ENCODE assay signal across 8 cellular contexts in the genomic region with DNA sequence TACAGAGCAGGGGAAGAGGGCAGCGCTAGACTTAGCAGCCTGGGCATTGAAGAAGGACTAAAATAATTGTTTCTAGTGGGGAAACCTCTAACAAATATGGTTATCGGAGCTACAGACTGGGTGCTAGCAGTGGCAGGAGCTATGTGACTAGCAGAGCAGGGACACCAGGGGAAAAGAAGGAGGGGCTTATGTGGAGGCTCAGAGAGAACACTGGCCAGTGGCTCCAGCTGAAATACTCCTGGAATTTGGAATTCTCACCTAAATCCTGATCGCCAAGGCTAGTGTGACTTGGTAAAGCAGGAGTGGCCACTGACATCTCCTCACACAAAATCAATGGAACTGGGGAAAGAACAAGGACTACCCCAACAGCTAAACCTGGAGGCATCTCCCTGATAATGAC. TPM values are rescaled to one million over a fixed set of nuclear protein-coding genes. Genes with fewer than 3 reads are reported as not detected.
DNase-seq lines count a peak whose midpoint lies in the region; ATAC-seq lines count a peak whose summit lies in the region.

No MANE protein-coding gene starts in this region.

- no peak overlapping the region for H3K27ac ChIP-seq in iPS-20b (ENCODE audit: low read length)

- ATAC-seq in activated CD4-positive, alpha-beta T cell treated with anti-CD3 and anti-CD28 coated beads for 36 hours, result no peak
- no peak for ATAC-seq in stimulated activated naive CD8-positive, alpha-beta T cell treated with anti-CD3 and anti-CD28 coated beads, Interleukin-15, amount 100 ng/mL, for 72 hours

- POLR2A ChIA-PET in activated CD4-positive, alpha-beta T cell treated with anti-CD3 and anti-CD28 coated beads for 36 hours (lab: Charles Lee), result interaction anchor here (0.8 kb wide), 1 partner anchor 23 kb away, joined by 3 read pairs; no protein-coding TSS in a partner anchor
- POLR2A ChIA-PET in activated CD4-positive, alpha-beta memory T cell treated with anti-CD3 and anti-CD28 coated beads, Interleukin-2, amount 10 ng/mL, durations not matched to agents 7 days and 5 days (lab: Charles Lee), result interaction anchor here (0.6 to 2.5 kb wide), 3 partner anchors 12 to 41 kb away, joined by 3 to 15 read pairs (median 3); no protein-coding TSS in a partner anchor

- H3K9me3 ChIP-seq in iPS-20b (ENCODE audit: insufficient read depth, low read depth, low read length), result no peaks in the 10 kb centered on the region

- CTCF ChIA-PET in activated CD4-positive, alpha-beta T cell treated with anti-CD3 and anti-CD28 coated beads for 36 hours (lab: Charles Lee), result interaction anchor here (0.8 to 2.4 kb wide), 7 partner anchors 9 to 158 kb away, joined by 3 to 18 read pairs (median 4); no protein-coding TSS in a partner anchor
- CTCF ChIA-PET in activated CD4-positive, alpha-beta memory T cell treated with anti-CD3 and anti-CD28 coated beads, Interleukin-2, amount 10 ng/mL, durations not matched to agents 7 days and 5 days (lab: Charles Lee), result interaction anchor here (1.1 to 1.4 kb wide), 2 partner anchors 19 to 223 kb away, joined by 3 to 6 read pairs; no protein-coding TSS in a partner anchor

- DNase-seq in activated CD4-positive, alpha-beta T cell treated with anti-CD3 and anti-CD28 coated beads for 36 hours, result no peak
- no peak for DNase-seq in activated CD4-positive, alpha-beta T cell treated with anti-CD3 and anti-CD28 coated beads for 4 hours
- DNase-seq in activated CD4-positive, alpha-beta memory T cell treated with anti-CD3 and anti-CD28 coated beads, Interleukin-2, amount 10 ng/mL, durations not matched to agents 7 days and 5 days, result no peak
- no peak for DNase-seq in stimulated activated naive CD8-positive, alpha-beta T cell treated with anti-CD3 and anti-CD28 coated beads, Interleukin-15, amount 100 ng/mL, for 72 hours
- DNase-seq in mucosa of gallbladder (ENCODE audit: low spot score) (no peak), RKO (ENCODE audit: low spot score) (no peak)
- no peak for DNase-seq in stimulated activated CD4-positive, alpha-beta T cell treated with anti-CD3 and anti-CD28 coated beads, Interleukin-2, amount 100 ng/mL, for 48 hours

- H3K9ac ChIP-seq in iPS-20b (ENCODE audit: low read depth, low read length), result 0 out of 2 replicates have a peak overlapping the region, but pooled peaks have one; percentile 84

- no peaks in the 10 kb centered on the region for H3K27me3 Mint-ChIP-seq in activated CD4-positive, alpha-beta T cell treated with anti-CD3 and anti-CD28 coated beads for 36 hours
- H3K27me3 Mint-ChIP-seq in activated CD4-positive, alpha-beta memory T cell treated with anti-CD3 and anti-CD28 coated beads, Interleukin-2, amount 10 ng/mL, durations not matched to agents 7 days and 5 days, result no peaks in the 10 kb centered on the region
- no peaks in the 10 kb centered on the region for H3K27me3 Mint-ChIP-seq in stimulated activated naive CD8-positive, alpha-beta T cell treated with anti-CD3 and anti-CD28 coated beads, Interleukin-15, amount 100 ng/mL, for 72 hours

- intact Hi-C loops in activated CD4-positive, alpha-beta T cell treated with anti-CD3 and anti-CD28 coated beads for 36 hours (cut with DNase I, micrococcal nuclease), result loop anchor here (10.0 kb wide), 4 partner anchors 449 to 1391 kb away; a partner anchor contains a TSS

- no peaks in the 10 kb centered on the region for H3K27me3 ChIP-seq in iPS-20b (ENCODE audit: insufficient read depth, low read length)

- peak overlapping the region; percentile 99 for H3K4me3 ChIP-seq in iPS-20b (ENCODE audit: low read length)

- H3K36me3 Mint-ChIP-seq in activated CD4-positive, alpha-beta T cell treated with anti-CD3 and anti-CD28 coated beads for 36 hours (ENCODE audit: low read depth), result peaks cover 30% of the 10 kb centered on the region
- H3K36me3 Mint-ChIP-seq in activated CD4-positive, alpha-beta memory T cell treated with anti-CD3 and anti-CD28 coated beads, Interleukin-2, amount 10 ng/mL, durations not matched to agents 7 days and 5 days (ENCODE audit: low read depth), result peaks cover 25% of the 10 kb centered on the region

- H3K36me3 ChIP-seq in iPS-20b (ENCODE audit: insufficient read depth, low read depth, low read length), result no peaks in the 10 kb centered on the region

- H3K4me1 ChIP-seq in iPS-20b (ENCODE audit: insufficient read depth, low read length), result peaks cover 12% of the 10 kb centered on the region

- no peaks in the 10 kb centered on the region for H3K9me3 Mint-ChIP-seq in activated CD4-positive, alpha-beta T cell treated with anti-CD3 and anti-CD28 coated beads for 36 hours (ENCODE audit: low read depth)
- no peaks in the 10 kb centered on the region for H3K9me3 Mint-ChIP-seq in activated CD4-positive, alpha-beta memory T cell treated with anti-CD3 and anti-CD28 coated beads, Interleukin-2, amount 10 ng/mL, durations not matched to agents 7 days and 5 days
- H3K9me3 Mint-ChIP-seq in stimulated activated naive CD8-positive, alpha-beta T cell treated with anti-CD3 and anti-CD28 coated beads, Interleukin-15, amount 100 ng/mL, for 72 hours, result no peaks in the 10 kb centered on the region

- peak overlapping the region; percentile 81 for H3K4me3 Mint-ChIP-seq in activated CD4-positive, alpha-beta T cell treated with anti-CD3 and anti-CD28 coated beads for 36 hours
- peak overlapping the region; percentile 84 for H3K4me3 Mint-ChIP-seq in activated CD4-positive, alpha-beta memory T cell treated with anti-CD3 and anti-CD28 coated beads, Interleukin-2, amount 10 ng/mL, durations not matched to agents 7 days and 5 days
- peak overlapping the region; percentile 68 to 86 for H3K4me3 Mint-ChIP-seq in stimulated activated naive CD8-positive, alpha-beta T cell treated with anti-CD3 and anti-CD28 coated beads, Interleukin-15, amount 100 ng/mL, for 72 hours

- peaks cover 60% of the 10 kb centered on the region for H3K4me1 Mint-ChIP-seq in activated CD4-positive, alpha-beta T cell treated with anti-CD3 and anti-CD28 coated beads for 36 hours
- H3K4me1 Mint-ChIP-seq in activated CD4-positive, alpha-beta memory T cell treated with anti-CD3 and anti-CD28 coated beads, Interleukin-2, amount 10 ng/mL, durations not matched to agents 7 days and 5 days, result peaks cover 45% of the 10 kb centered on the region
- H3K4me1 Mint-ChIP-seq in stimulated activated naive CD8-positive, alpha-beta T cell treated with anti-CD3 and anti-CD28 coated beads, Interleukin-15, amount 100 ng/mL, for 72 hours, result peaks cover 51% of the 10 kb centered on the region

- peak overlapping the region; percentile 90 for H3K27ac Mint-ChIP-seq in activated CD4-positive, alpha-beta T cell treated with anti-CD3 and anti-CD28 coated beads for 36 hours
- peak overlapping the region; percentile 82 for H3K27ac Mint-ChIP-seq in activated CD4-positive, alpha-beta memory T cell treated with anti-CD3 and anti-CD28 coated beads, Interleukin-2, amount 10 ng/mL, durations not matched to agents 7 days and 5 days
- H3K27ac Mint-ChIP-seq in stimulated activated naive CD8-positive, alpha-beta T cell treated with anti-CD3 and anti-CD28 coated beads, Interleukin-15, amount 100 ng/mL, for 72 hours, result peak overlapping the region; percentile 86 to 97

RNA-seq across cellular contexts. Expression of a gene that starts 2.0 kb away (rescaled TPM):
- 10 to 100 TPM; 32.6 to 34.4 TPM for total RNA-seq in activated CD4-positive, alpha-beta T cell treated with anti-CD3 and anti-CD28 coated beads for 36 hours
- total RNA-seq in activated CD4-positive, alpha-beta memory T cell treated with anti-CD3 and anti-CD28 coated beads, Interleukin-2, amount 10 ng/mL, durations not matched to agents 7 days and 5 days, result 10 to 100 TPM; 44.2 to 52.6 TPM
- total RNA-seq in mucosa of gallbladder, result 45.9 TPM
